In the genomic region with DNA sequence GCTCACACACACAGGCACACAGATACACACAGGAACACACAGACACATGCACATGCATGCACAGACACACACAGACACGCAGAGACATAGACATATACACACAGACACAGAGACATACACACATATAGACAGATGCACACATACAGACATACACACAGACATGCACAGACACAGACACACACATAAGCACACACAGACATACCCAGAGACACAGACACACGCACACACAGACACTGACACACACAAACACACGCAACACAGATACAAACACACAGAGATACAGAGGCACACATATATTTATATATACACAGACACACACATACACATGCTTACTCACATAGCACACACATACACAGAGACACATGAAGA, we compare ENCODE assay signal across 1 cellular context.
TF ChIP-seq lines count a peak whose summit lies in the region.

No MANE protein-coding gene starts in this region.

TF ChIP-seq in HepG2, 621 proteins besides CTCF, POLR2A, EP300 and RAD21 (continued from another document):
- TF ChIP-seq, protein P1, sequence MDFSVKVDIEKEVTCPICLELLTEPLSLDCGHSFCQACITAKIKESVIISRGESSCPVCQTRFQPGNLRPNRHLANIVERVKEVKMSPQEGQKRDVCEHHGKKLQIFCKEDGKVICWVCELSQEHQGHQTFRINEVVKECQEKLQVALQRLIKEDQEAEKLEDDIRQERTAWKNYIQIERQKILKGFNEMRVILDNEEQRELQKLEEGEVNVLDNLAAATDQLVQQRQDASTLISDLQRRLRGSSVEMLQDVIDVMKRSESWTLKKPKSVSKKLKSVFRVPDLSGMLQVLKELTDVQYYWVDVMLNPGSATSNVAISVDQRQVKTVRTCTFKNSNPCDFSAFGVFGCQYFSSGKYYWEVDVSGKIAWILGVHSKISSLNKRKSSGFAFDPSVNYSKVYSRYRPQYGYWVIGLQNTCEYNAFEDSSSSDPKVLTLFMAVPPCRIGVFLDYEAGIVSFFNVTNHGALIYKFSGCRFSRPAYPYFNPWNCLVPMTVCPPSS (IDR thresholded peaks at IDR 0.05) = 0 out of 2 replicates have a peak, but pooled peaks have one; percentile 32
- TF ChIP-seq NBN (conservative IDR thresholded peaks at IDR 0.05) (0 out of 2 replicates have a peak, but pooled peaks have one; percentile 51), FOXA1 (IDR thresholded peaks at IDR 0.05) (peak; percentile 51; the same call in 1 of the 2 replicates), FOXA1 (CRISPR knock-in tag; IDR thresholded peaks at IDR 0.05) (no peak), ZNF3 (CRISPR knock-in tag; IDR thresholded peaks at IDR 0.05) (no peak), FOXK2 (IDR thresholded peaks at IDR 0.05) (0 out of 2 replicates have a peak, but pooled peaks have one; percentile 27), ATM (IDR thresholded peaks at IDR 0.05; ENCODE audit: borderline replicate concordance) (no peak), ZNF615 (CRISPR knock-in tag; IDR thresholded peaks at IDR 0.05; ENCODE audit: borderline replicate concordance) (no peak), RAD51 (IDR thresholded peaks at IDR 0.05; ENCODE audit: borderline replicate concordance) (0 out of 2 replicates have a peak, but pooled peaks have one; percentile 11)
- TF ChIP-seq, protein P2, sequence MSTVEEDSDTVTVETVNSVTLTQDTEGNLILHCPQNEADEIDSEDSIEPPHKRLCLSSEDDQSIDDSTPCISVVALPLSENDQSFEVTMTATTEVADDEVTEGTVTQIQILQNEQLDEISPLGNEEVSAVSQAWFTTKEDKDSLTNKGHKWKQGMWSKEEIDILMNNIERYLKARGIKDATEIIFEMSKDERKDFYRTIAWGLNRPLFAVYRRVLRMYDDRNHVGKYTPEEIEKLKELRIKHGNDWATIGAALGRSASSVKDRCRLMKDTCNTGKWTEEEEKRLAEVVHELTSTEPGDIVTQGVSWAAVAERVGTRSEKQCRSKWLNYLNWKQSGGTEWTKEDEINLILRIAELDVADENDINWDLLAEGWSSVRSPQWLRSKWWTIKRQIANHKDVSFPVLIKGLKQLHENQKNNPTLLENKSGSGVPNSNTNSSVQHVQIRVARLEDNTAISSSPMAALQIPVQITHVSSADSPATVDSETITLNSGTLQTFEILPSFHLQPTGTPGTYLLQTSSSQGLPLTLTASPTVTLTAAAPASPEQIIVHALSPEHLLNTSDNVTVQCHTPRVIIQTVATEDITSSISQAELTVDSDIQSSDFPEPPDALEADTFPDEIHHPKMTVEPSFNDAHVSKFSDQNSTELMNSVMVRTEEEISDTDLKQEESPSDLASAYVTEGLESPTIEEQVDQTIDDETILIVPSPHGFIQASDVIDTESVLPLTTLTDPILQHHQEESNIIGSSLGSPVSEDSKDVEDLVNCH (CRISPR knock-in tag; IDR thresholded peaks at IDR 0.05) = no peak
